Comparison of ENCODE assay signal across 18 cellular contexts in genomic region chr6:113710110-113710509, GRCh38.
DNase-seq lines count a peak whose midpoint lies in the region; ATAC-seq, FAIRE-seq and TF ChIP-seq lines count a peak whose summit lies in the region.
"Had no signal": no experiment of that assay in that cellular context is flagged by ENCODE, and none has a peak within 500 bp of the region (broad histone marks: within the 10 kb centered on the region; RNA-seq: fewer than 3 reads in every experiment).

No MANE protein-coding gene starts in this region.

- no peak overlapping the region for H2BK5ac ChIP-seq in H1 (ENCODE audit: low read depth, low read length)
- no peak overlapping the region for H2BK5ac ChIP-seq in neuronal stem cell (ENCODE audit: low read length)

- H3K27me3 ChIP-seq in H1 (replicated peaks in 1 of 4; ENCODE audit: control insufficient read depth in 3 of 4, extremely low read depth in 1 of 4, insufficient read depth in 3 of 4, low read length in 3 of 4) (no peaks in the 10 kb centered on the region), neuronal stem cell (ENCODE audit: control insufficient read depth in 3 of 3, insufficient read depth in 3 of 3, low read depth in 1 of 3, low read length in 3 of 3) (no peaks in the 10 kb centered on the region)
- H3K27me3 ChIP-seq: BE2C had no signal

- no peak overlapping the region for H3K56ac ChIP-seq in H1 (replicated peaks; ENCODE audit: insufficient read length, low read depth, low read length)

- POLR2A ChIA-PET in H1 (lab: Charles Lee; ENCODE audit: partially characterized antibody), result no interaction called here

- no peak for TF ChIP-seq RAD21 in H1 (IDR thresholded peaks at IDR 0.05 in 1 of 2, conservative IDR thresholded peaks at IDR 0.05 in 1 of 2; ENCODE audit: low read depth in 2 of 2, low read length in 2 of 2)

- H3K4me2 ChIP-seq in H1 (ENCODE audit: insufficient read depth in 1 of 2, low read depth in 2 of 2, low read length in 2 of 2) (no peak overlapping the region), neuronal stem cell (ENCODE audit: insufficient read depth, low read length, poor library complexity, severe bottlenecking) (no peak overlapping the region)
- H3K4me2 ChIP-seq: A549, GM23338 had no signal

- no peak for TF ChIP-seq EP300 in H1 (IDR thresholded peaks at IDR 0.05; ENCODE audit: borderline replicate concordance in 1 of 2, low read depth in 2 of 2, low read length in 2 of 2)

- H2BK120ac ChIP-seq in H1 (replicated peaks; ENCODE audit: low read depth, low read length) (no peak overlapping the region), neuronal stem cell (ENCODE audit: low read depth, low read length) (no peak overlapping the region)

- no peak overlapping the region for H2BK12ac ChIP-seq in H1 (ENCODE audit: low read depth, low read length)
- H2BK12ac ChIP-seq in neuronal stem cell (ENCODE audit: low read length), result no peak overlapping the region

- no peaks in the 10 kb centered on the region for H3K23me2 ChIP-seq in H1 (ENCODE audit: low read depth, low read length)

- no peaks in the 10 kb centered on the region for H4K20me1 ChIP-seq in H1 (replicated peaks in 1 of 2; ENCODE audit: control insufficient read depth in 1 of 2, insufficient read depth in 2 of 2, low read length in 2 of 2)

- H3K14ac ChIP-seq in H1 (ENCODE audit: insufficient read length) (no peak overlapping the region), neuronal stem cell (ENCODE audit: low read length) (no peak overlapping the region)

- no peak overlapping the region for H4K91ac ChIP-seq in H1 (replicated peaks; ENCODE audit: insufficient read length, low read length)
- H4K91ac ChIP-seq in neuronal stem cell (ENCODE audit: low read depth, low read length, poor library complexity), result no peak overlapping the region

- 97% methylated on average over 5 of the region's 5 CpGs; no CpG with 5 or more reads in 1 of the 2 experiments for WGBS in H1 (ENCODE audit: extremely low coverage in 1 of 2, insufficient coverage in 1 of 2, insufficient read length in 1 of 2, insufficient replicate concordance in 2 of 2, low coverage in 1 of 2, low lambda C conversion rate in 2 of 2, missing lambda C conversion rate in 1 of 2), 2 experiments
- WGBS in neuronal stem cell (ENCODE audit: extremely low coverage in 2 of 2, insufficient read length in 2 of 2, insufficient replicate concordance in 1 of 2), 2 donors, result no CpG with 5 or more reads among the region's 5 CpGs

- H3K18ac ChIP-seq in H1 (ENCODE audit: extremely low read depth, low read length) (no peak overlapping the region), neuronal stem cell (ENCODE audit: low read length) (no peak overlapping the region)

- no peak overlapping the region for H2BK20ac ChIP-seq in H1 (ENCODE audit: low read length)

- H3K4me1 ChIP-seq in H1 (replicated peaks in 1 of 4; ENCODE audit: control insufficient read depth in 3 of 4, insufficient read depth in 4 of 4, low read length in 3 of 4), result 0 out of 7 replicates have a peak, but pooled peaks cover 0 to 2% (median under 1%) of the 10 kb centered on the region in 4 experiments
- no peaks in the 10 kb centered on the region for H3K4me1 ChIP-seq in neuronal stem cell (ENCODE audit: control insufficient read depth in 2 of 2, insufficient read depth in 1 of 2, low read depth in 1 of 2, low read length in 2 of 2)
- H3K4me1 ChIP-seq: A549, BE2C had no signal

- H4K5ac ChIP-seq in H1 (ENCODE audit: insufficient read length, low read depth, low read length), result no peak overlapping the region

- CTCF ChIA-PET in H1 (lab: Charles Lee; ENCODE audit: partially characterized antibody), result interaction anchor here (1.1 to 1.2 kb wide), 2 partner anchors 22 to 149 kb away, joined by 3 read pairs; no protein-coding TSS in a partner anchor

- TF ChIP-seq CTCF in H1 (IDR thresholded peaks at IDR 0.05; ENCODE audit: control extremely low read depth in 1 of 3, insufficient read depth in 1 of 3, low read depth in 1 of 3, low read length in 3 of 3), result no peak

- no peak overlapping the region for H2BK15ac ChIP-seq in H1 (ENCODE audit: low read length)
- H2BK15ac ChIP-seq in neuronal stem cell (ENCODE audit: low read length), result no peak overlapping the region

- DNase-seq in HuH-7 (ENCODE audit: low spot score), result peak; percentile 14
- peak; percentile 44 for DNase-seq in NCI-H748 treated with DMSO at 0.1 percent for 48 hours (lab: John Stamatoyannopoulos, UW)
- no peak for DNase-seq in H1 (ENCODE audit: low read depth in 1 of 2, low spot score in 2 of 2)
- no peak for DNase-seq in neuronal stem cell (ENCODE audit: low spot score)
- no peak for DNase-seq in NCI-H1105 (lab: John Stamatoyannopoulos, UW)
- DNase-seq: BE2C; CD4-positive, alpha-beta memory T cell; DMS53; H9 had no signal

- H3K23ac ChIP-seq in H1 (ENCODE audit: insufficient read length) (no peak overlapping the region), neuronal stem cell (ENCODE audit: low read depth, low read length, poor library complexity) (no peak overlapping the region)

- H4K8ac ChIP-seq in H1 (ENCODE audit: extremely low read depth, insufficient read depth, low read length) (no peak overlapping the region), neuronal stem cell (ENCODE audit: low read depth, low read length) (no peak overlapping the region)

- no peak overlapping the region for H2AK5ac ChIP-seq in H1 (ENCODE audit: low read depth, low read length)
- no peak overlapping the region for H2AK5ac ChIP-seq in neuronal stem cell (ENCODE audit: low read depth, low read length)

- no peak for TF ChIP-seq POLR2A in H1 (IDR thresholded peaks at IDR 0.05; ENCODE audit: control extremely low read depth in 1 of 2, low read depth in 2 of 2, low read length in 2 of 2)

- ATAC-seq in GM19455 (IDR thresholded peaks at IDR 0.05; ENCODE audit: unreplicated experiment) (no peak), HG03378 (IDR thresholded peaks at IDR 0.05; ENCODE audit: unreplicated experiment) (no peak)
- ATAC-seq: A549, GM12878, GM23338, K562 had no signal

- no peak for FAIRE-seq in H1 (lab: Jason Lieb, UNC)
- FAIRE-seq: A549, GM12878, GM18507, HTR-8/SVneo, K562 had no signal

- H3K79me1 ChIP-seq in H1 (ENCODE audit: low read depth, low read length) (no peaks in the 10 kb centered on the region), neuronal stem cell (ENCODE audit: low read depth, low read length) (no peaks in the 10 kb centered on the region)

- H3K9me3 ChIP-seq in H1 (ENCODE audit: insufficient read depth in 2 of 2, low read depth in 1 of 2, low read length in 1 of 2) (no peaks in the 10 kb centered on the region), neuronal stem cell (replicated peaks in 1 of 2; ENCODE audit: control insufficient read depth in 2 of 2, insufficient read depth in 1 of 2, low read depth in 1 of 2, low read length in 2 of 2) (no peaks in the 10 kb centered on the region)
- H3K9me3 ChIP-seq: A549, BE2C had no signal

- no peaks in the 10 kb centered on the region for H3K79me2 ChIP-seq in H1 (ENCODE audit: control insufficient read depth in 1 of 2, insufficient read depth in 2 of 2, low read length in 2 of 2)

- no peaks in the 10 kb centered on the region for H3K36me3 ChIP-seq in H1 (ENCODE audit: control insufficient read depth in 2 of 4, insufficient read depth in 4 of 4, low read length in 3 of 4)
- H3K36me3 ChIP-seq in neuronal stem cell (replicated peaks in 1 of 2; ENCODE audit: control insufficient read depth in 2 of 2, insufficient read depth in 2 of 2, low read length in 2 of 2), result no peaks in the 10 kb centered on the region
- H3K36me3 ChIP-seq: BE2C had no signal

- H2AFZ ChIP-seq in H1 (ENCODE audit: low read length) (0 out of 2 replicates have a peak overlapping the region, but pooled peaks have one; percentile 81), neuronal stem cell (ENCODE audit: low read length) (peak overlapping the region; percentile 66)
- H2AFZ ChIP-seq: GM23338 had no signal

- H3K4me3 ChIP-seq in H1 (ENCODE audit: extremely low read depth in 1 of 4, insufficient read depth in 2 of 4, low read depth in 3 of 4, low read length in 4 of 4), result no peak overlapping the region
- H3K4me3 ChIP-seq in neuronal stem cell (ENCODE audit: low read length in 2 of 2), result no peak overlapping the region
- H3K4me3 ChIP-seq: A549, GM12878, GM23338, K562 had no signal

- no peak overlapping the region for H3K27ac ChIP-seq in H1 (ENCODE audit: low read depth, low read length)
- no peak overlapping the region for H3K27ac ChIP-seq in neuronal stem cell (replicated peaks; ENCODE audit: low read length)
- H3K27ac ChIP-seq: A549, C4-2B had no signal

- H3K9ac ChIP-seq in H1 (replicated peaks in 1 of 4; ENCODE audit: extremely low read depth in 1 of 4, low read depth in 3 of 4, low read length in 3 of 4) (no peak overlapping the region), neuronal stem cell (ENCODE audit: low read depth, low read length, poor library complexity) (no peak overlapping the region)

- H3K4ac ChIP-seq in H1 (replicated peaks; ENCODE audit: insufficient read length, low read depth, low read length) (no peak overlapping the region), neuronal stem cell (ENCODE audit: low read length) (no peak overlapping the region)

TF ChIP-seq in H1, 55 proteins besides CTCF, POLR2A, EP300 and RAD21 (continues in another document):
- TF ChIP-seq CEBPB (IDR thresholded peaks at IDR 0.05; ENCODE audit: low read depth, low read length) (no peak), MAFK (IDR thresholded peaks at IDR 0.05; ENCODE audit: low read depth, low read length) (no peak), BACH1 (IDR thresholded peaks at IDR 0.05; ENCODE audit: low read length) (no peak), SP4 (IDR thresholded peaks at IDR 0.05; ENCODE audit: low read length) (no peak), ZNF274 (IDR thresholded peaks at IDR 0.05; ENCODE audit: borderline replicate concordance, extremely low read depth, low read length) (no peak), BCL11A (IDR thresholded peaks at IDR 0.05; ENCODE audit: low read depth in 2 of 2, low read length in 2 of 2) (no peak), EGR1 (IDR thresholded peaks at IDR 0.05; ENCODE audit: borderline replicate concordance, low read depth, low read length) (no peak), SIX5 (IDR thresholded peaks at IDR 0.05; ENCODE audit: low read depth, low read length) (no peak), GTF2F1 (IDR thresholded peaks at IDR 0.05; ENCODE audit: borderline replicate concordance, low read depth, low read length) (no peak), PHF8 (conservative IDR thresholded peaks at IDR 0.05; ENCODE audit: low read depth, low read length) (no peak), SIRT6 (IDR thresholded peaks at IDR 0.05; ENCODE audit: low read length) (no peak)
- TF ChIP-seq, protein P1, sequence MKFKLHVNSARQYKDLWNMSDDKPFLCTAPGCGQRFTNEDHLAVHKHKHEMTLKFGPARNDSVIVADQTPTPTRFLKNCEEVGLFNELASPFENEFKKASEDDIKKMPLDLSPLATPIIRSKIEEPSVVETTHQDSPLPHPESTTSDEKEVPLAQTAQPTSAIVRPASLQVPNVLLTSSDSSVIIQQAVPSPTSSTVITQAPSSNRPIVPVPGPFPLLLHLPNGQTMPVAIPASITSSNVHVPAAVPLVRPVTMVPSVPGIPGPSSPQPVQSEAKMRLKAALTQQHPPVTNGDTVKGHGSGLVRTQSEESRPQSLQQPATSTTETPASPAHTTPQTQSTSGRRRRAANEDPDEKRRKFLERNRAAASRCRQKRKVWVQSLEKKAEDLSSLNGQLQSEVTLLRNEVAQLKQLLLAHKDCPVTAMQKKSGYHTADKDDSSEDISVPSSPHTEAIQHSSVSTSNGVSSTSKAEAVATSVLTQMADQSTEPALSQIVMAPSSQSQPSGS (IDR thresholded peaks at IDR 0.05; ENCODE audit: low read length), result no peak

Comparison
In these comparisons a context has a peak if more than half of its experiments do, and no peak if none do; other contexts are left out.
1. DNase-seq: peak in HuH-7 (single experiment) and NCI-H748 treated with DMSO at 0.1 percent for 48 hours (single experiment); none in H1 (0 of 2), neuronal stem cell (single experiment) and NCI-H1105 (single experiment).